Comparison of ENCODE assay signal across 8 cellular contexts in the genomic region with DNA sequence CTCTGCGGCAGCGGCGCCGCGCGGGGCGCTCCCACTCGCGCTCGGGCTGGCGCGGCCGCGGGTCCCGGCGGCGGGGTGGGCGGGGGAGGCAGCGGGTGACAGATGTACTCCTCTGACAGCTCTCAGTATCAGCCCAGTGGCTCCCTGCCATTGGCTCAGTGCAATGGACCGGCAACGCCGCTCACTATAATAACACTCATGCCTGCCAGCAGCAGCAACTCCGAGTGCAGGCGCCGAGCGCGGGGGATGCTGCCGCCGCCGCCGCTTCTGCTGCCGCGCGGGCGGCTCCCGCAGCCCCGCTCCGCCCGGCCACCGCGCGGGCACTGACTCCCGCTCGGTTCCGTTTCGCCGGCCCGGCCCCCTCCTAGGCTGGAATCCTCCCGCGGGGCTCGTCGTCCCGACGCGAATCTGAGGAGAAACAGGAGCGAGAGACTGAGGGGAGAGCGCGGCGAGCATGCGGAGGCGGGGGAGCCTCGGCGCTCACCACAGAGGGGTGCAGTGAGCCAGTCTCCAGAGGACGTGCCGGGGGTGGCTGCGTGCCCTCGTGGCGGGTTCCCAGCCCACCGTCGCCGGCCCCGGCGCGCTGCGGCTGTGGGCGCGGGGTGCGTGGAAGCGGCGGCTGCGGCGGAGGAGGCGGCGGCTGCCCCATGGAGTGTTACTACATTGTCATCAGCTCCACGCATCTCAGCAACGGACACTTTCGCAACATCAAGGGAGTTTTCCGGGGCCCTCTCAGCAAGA. TPM values are rescaled to one million over a fixed set of nuclear protein-coding genes. Genes with fewer than 3 reads are reported as not detected.
A peak's percentile ranks its signal among the peaks of the same experiment; 100 is the strongest.
DNase-seq lines count a peak whose midpoint lies in the region; ATAC-seq and TF ChIP-seq lines count a peak whose summit lies in the region.

Gene ZNF804A, plus strand, starts transcription at position 217 of the 741 bp plus-strand sequence. Its CDS starts 431 bp downstream, at position 648.

- H3K4me3 ChIP-seq in NT2/D1 (ENCODE audit: insufficient read length, low read depth) = peak within 1 kb of the TSS; percentile 67
- peak within 1 kb of the TSS; percentile 69 for H3K4me3 ChIP-seq in astrocyte of the cerebellum (ENCODE audit: low read depth, low read length)
- peak within 1 kb of the TSS; percentile 65 for H3K4me3 ChIP-seq in hepatocyte

- H3K4me2 ChIP-seq in hepatocyte = peak within 1 kb of the TSS; percentile 86

- no peaks in the 10 kb centered on the region for H4K20me1 ChIP-seq in hepatocyte (ENCODE audit: insufficient read depth, poor library complexity, severe bottlenecking)

- 2% methylated on average over 88 of the region's 88 CpGs for WGBS in hepatocyte (ENCODE audit: low lambda C conversion rate, missing lambda C conversion rate)

- DNase-seq in G401 (ENCODE audit: low spot score) = peak; percentile 93
- no peak for DNase-seq in NT2/D1 (ENCODE audit: low read depth, low spot score)
- no peak for DNase-seq in astrocyte of the cerebellum (ENCODE audit: low read depth)
- peak; percentile 68 for DNase-seq in hepatocyte (ENCODE audit: low spot score)
- peak; percentile 86 for DNase-seq in posterior vena cava (ENCODE audit: low spot score)
- DNase-seq in T-helper 9 cell = no peak

- intact Hi-C loops in posterior vena cava (cut with DNase I) = no loop called here

- peak within 1 kb of the TSS; percentile 85 for H2AFZ ChIP-seq in hepatocyte

- no peaks in the 10 kb centered on the region for H3K4me1 ChIP-seq in NT2/D1 (ENCODE audit: insufficient read depth, insufficient read length)
- H3K4me1 ChIP-seq in hepatocyte (ENCODE audit: insufficient read depth) = no peaks in the 10 kb centered on the region

- H3K79me2 ChIP-seq in hepatocyte = no peaks in the 10 kb centered on the region

- H3K27me3 ChIP-seq in NT2/D1 (ENCODE audit: insufficient read depth, insufficient read length) (peaks cover 38% of the 10 kb centered on the region), hepatocyte (peaks cover 34% of the 10 kb centered on the region)

- in situ Hi-C loops in G401 (cut with HindIII; ENCODE audit: low sequenced_read_pairs) (no loop called here), astrocyte of the cerebellum (cut with HindIII; ENCODE audit: low sequenced_read_pairs) (no loop called here)

- no peaks in the 10 kb centered on the region for H3K9me2 ChIP-seq in hepatocyte (replicated peaks; ENCODE audit: insufficient read depth)

- peak; percentile 89 for ATAC-seq in GM19468 (IDR thresholded peaks at IDR 0.05; ENCODE audit: extremely low read depth, unreplicated experiment)
- ATAC-seq in HG03460 (IDR thresholded peaks at IDR 0.05; ENCODE audit: unreplicated experiment) = peak; percentile 80

- H3K9me3 ChIP-seq in NT2/D1 (ENCODE audit: insufficient read depth, low read length) = no peaks in the 10 kb centered on the region
- no peaks in the 10 kb centered on the region for H3K9me3 ChIP-seq in hepatocyte (ENCODE audit: low read depth)

- H3K36me3 ChIP-seq in NT2/D1 (ENCODE audit: insufficient read depth, insufficient read length, low read length) (no peaks in the 10 kb centered on the region), hepatocyte (replicated peaks; ENCODE audit: insufficient read depth, low read depth) (no peaks in the 10 kb centered on the region)

- TF ChIP-seq CTCF in astrocyte of the cerebellum (IDR thresholded peaks at IDR 0.05; ENCODE audit: low read depth, low read length, missing control alignments) (no peak), hepatocyte (IDR thresholded peaks at IDR 0.05; ENCODE audit: poor library complexity) (no peak)

- H3K27ac ChIP-seq in hepatocyte = peak within 1 kb of the TSS; percentile 44

- H3K9ac ChIP-seq in NT2/D1 (ENCODE audit: insufficient read length, low read depth) = peak within 1 kb of the TSS; percentile 71

RNA-seq across cellular contexts. Expression of gene ZNF804A, which starts in this region (rescaled TPM):
- total RNA-seq in G401 (2014; rRNA removed; shearing (Covaris generic)) = not detected in 2 replicates
- total RNA-seq in hepatocyte (2.3 and 2.4 TPM in 2 replicates), posterior vena cava (1 to 10 TPM in 1 of 2 donors, under 1 TPM in 1; 0.76 to 1.2 TPM)
- polyA plus RNA-seq in hepatocyte = 1.1 and 1.7 TPM in 2 replicates

Comparison
In these comparisons a context has a peak if more than half of its experiments do, and no peak if none do; other contexts are left out.
1. Peak in DNase-seq in G401; RNA of the gene not detected or under 1 TPM.
2. DNase-seq: peak in hepatocyte (single experiment) and posterior vena cava (single experiment); none in NT2/D1 (single experiment), astrocyte of the cerebellum (single experiment) and T-helper 9 cell (single experiment).
3. Peak in every context shown above with its lines, with median percentiles within 50 percentile points of each other: H3K4me3 ChIP-seq.